Comparison of ENCODE assay signal across 8 cellular contexts in the genomic region with DNA sequence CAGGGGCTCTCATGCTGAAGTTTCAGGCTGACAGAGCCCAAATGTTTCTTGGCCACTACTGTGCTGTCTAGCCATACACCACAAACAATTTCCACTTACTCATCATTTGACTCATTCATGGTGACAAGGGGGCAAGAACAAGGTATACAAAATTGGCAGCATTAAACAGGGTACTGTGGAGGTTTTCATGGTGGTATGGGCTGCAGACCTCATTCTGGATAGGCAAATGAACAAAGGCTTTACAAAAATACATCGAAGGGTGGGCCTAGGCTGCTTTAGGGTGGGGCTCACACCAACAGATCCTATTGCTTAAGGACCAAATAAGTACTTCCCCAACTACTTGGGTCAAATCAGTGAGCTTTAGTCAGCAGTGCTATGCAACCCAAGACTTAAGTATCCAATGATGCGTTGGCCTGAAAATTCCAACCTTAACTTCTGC. TPM values are rescaled to one million over a fixed set of nuclear protein-coding genes. Genes with fewer than 3 reads are reported as not detected.
DNase-seq lines count a peak whose midpoint lies in the region; ATAC-seq and TF ChIP-seq lines count a peak whose summit lies in the region.

No MANE protein-coding gene starts in this region.

- H3K27ac Mint-ChIP-seq in activated naive CD8-positive, alpha-beta T cell treated with anti-CD3 and anti-CD28 coated beads, Interleukin-2, amount 50 U/mL, for 24 hours, result peak overlapping the region; percentile 87

- no peak overlapping the region for H2AFZ ChIP-seq in PC-9

- peaks cover 10% of the 10 kb centered on the region; the same call in 1 of the 2 replicates for H3K36me3 ChIP-seq in PC-9 (ENCODE audit: low read depth)

- intact Hi-C loops in PC-9 (cut with micrococcal nuclease; ENCODE audit: unreplicated experiment), result no loop called here

- H4K20me1 ChIP-seq in PC-9 (ENCODE audit: insufficient read depth), result peaks cover 28% of the 10 kb centered on the region

- ATAC-seq in GM19043 (IDR thresholded peaks at IDR 0.05; ENCODE audit: low read depth, unreplicated experiment), result peak; percentile 62
- peak; percentile 88 for ATAC-seq in HG03442 (IDR thresholded peaks at IDR 0.05; ENCODE audit: unreplicated experiment)
- ATAC-seq in activated naive CD8-positive, alpha-beta T cell treated with anti-CD3 and anti-CD28 coated beads, Interleukin-2, amount 50 U/mL, for 24 hours, result peak; percentile 87

- H3K4me1 Mint-ChIP-seq in activated naive CD8-positive, alpha-beta T cell treated with anti-CD3 and anti-CD28 coated beads, Interleukin-2, amount 50 U/mL, for 24 hours, result peaks cover 94% of the 10 kb centered on the region

- peaks cover 64% of the 10 kb centered on the region for H3K79me2 ChIP-seq in PC-9 (ENCODE audit: low read depth)

- no peaks in the 10 kb centered on the region for H3K9me3 ChIP-seq in PC-9 (ENCODE audit: insufficient read depth, low read depth)

- no peak overlapping the region for H3K4me3 ChIP-seq in skeletal muscle cell (ENCODE audit: low read depth, low read length)
- H3K4me3 ChIP-seq in PC-9, result no peak overlapping the region

- in situ Hi-C loops in ACHN (cut with HindIII; ENCODE audit: low pct_ligation_motif_present, low pct_unique_long_range_greater_than_20kb, low sequenced_read_pairs), result no loop called here

- no peak overlapping the region for H3K4me2 ChIP-seq in PC-9

- no peaks in the 10 kb centered on the region for H3K27me3 Mint-ChIP-seq in activated naive CD8-positive, alpha-beta T cell treated with anti-CD3 and anti-CD28 coated beads, Interleukin-2, amount 50 U/mL, for 24 hours

- CTCF ChIA-PET in PC-9 (lab: Charles Lee), result no interaction called here

- BruUV-seq in PC-9 (replicated peaks; lab: Mats Ljungman, UMichigan), result no TSS peak

- no peak overlapping the region for H3K27ac ChIP-seq in PC-9

- no peaks in the 10 kb centered on the region for H3K4me1 ChIP-seq in PC-9 (replicated peaks; ENCODE audit: insufficient read depth)

- H3K9me2 ChIP-seq in PC-9 (ENCODE audit: insufficient read depth), result no peaks in the 10 kb centered on the region

- POLR2A ChIA-PET in PC-9 (lab: Charles Lee; ENCODE audit: unreplicated experiment), result no interaction called here

- DNase-seq in ACHN (peak; percentile 75), skeletal muscle cell (ENCODE audit: low read depth) (peak; percentile 58), PC-9 (no peak), AML-193 (lab: John Stamatoyannopoulos, UW) (no peak), DMS79 treated with DMSO at 0.1 percent for 48 hours (lab: John Stamatoyannopoulos, UW) (no peak)
- peak; percentile 41 for DNase-seq in activated naive CD8-positive, alpha-beta T cell treated with anti-CD3 and anti-CD28 coated beads, Interleukin-2, amount 50 U/mL, for 24 hours

- H3K9me3 Mint-ChIP-seq in activated naive CD8-positive, alpha-beta T cell treated with anti-CD3 and anti-CD28 coated beads, Interleukin-2, amount 50 U/mL, for 24 hours, result no peaks in the 10 kb centered on the region

- H3F3A ChIP-seq in PC-9 (ENCODE audit: insufficient read depth, low read depth), result 0 out of 2 replicates have a peak, but pooled peaks cover 4% of the 10 kb centered on the region

- no peaks in the 10 kb centered on the region for H3K27me3 ChIP-seq in PC-9 (ENCODE audit: insufficient read depth, low read depth)

- peaks cover 61% of the 10 kb centered on the region for H3K36me3 Mint-ChIP-seq in activated naive CD8-positive, alpha-beta T cell treated with anti-CD3 and anti-CD28 coated beads, Interleukin-2, amount 50 U/mL, for 24 hours (ENCODE audit: low read depth)

- peak overlapping the region; percentile 55 for H3K4me3 Mint-ChIP-seq in activated naive CD8-positive, alpha-beta T cell treated with anti-CD3 and anti-CD28 coated beads, Interleukin-2, amount 50 U/mL, for 24 hours

- TF ChIP-seq CTCF in PC-9 (conservative IDR thresholded peaks at IDR 0.05), result no peak

RNA-seq across cellular contexts. Expression of gene N4BP1, which starts 53.0 kb away (rescaled TPM):
- 21.6 and 23.8 TPM in 2 replicates for total RNA-seq in PC-9 (2021)

Comparison
In these comparisons a context has a peak if more than half of its experiments do, and no peak if none do; other contexts are left out.
1. DNase-seq: peak in ACHN (single experiment), activated naive CD8-positive, alpha-beta T cell treated with anti-CD3 and anti-CD28 coated beads, Interleukin-2, amount 50 U/mL, for 24 hours (single experiment) and skeletal muscle cell (single experiment); none in PC-9 (0 of 2), AML-193 (0 of 2) and DMS79 treated with DMSO at 0.1 percent for 48 hours (single experiment).
2. Peak in every context shown above with its lines, with median percentiles within 50 percentile points of each other: ATAC-seq.